ENCODE assay signal across 16 cellular contexts in the genomic region with DNA sequence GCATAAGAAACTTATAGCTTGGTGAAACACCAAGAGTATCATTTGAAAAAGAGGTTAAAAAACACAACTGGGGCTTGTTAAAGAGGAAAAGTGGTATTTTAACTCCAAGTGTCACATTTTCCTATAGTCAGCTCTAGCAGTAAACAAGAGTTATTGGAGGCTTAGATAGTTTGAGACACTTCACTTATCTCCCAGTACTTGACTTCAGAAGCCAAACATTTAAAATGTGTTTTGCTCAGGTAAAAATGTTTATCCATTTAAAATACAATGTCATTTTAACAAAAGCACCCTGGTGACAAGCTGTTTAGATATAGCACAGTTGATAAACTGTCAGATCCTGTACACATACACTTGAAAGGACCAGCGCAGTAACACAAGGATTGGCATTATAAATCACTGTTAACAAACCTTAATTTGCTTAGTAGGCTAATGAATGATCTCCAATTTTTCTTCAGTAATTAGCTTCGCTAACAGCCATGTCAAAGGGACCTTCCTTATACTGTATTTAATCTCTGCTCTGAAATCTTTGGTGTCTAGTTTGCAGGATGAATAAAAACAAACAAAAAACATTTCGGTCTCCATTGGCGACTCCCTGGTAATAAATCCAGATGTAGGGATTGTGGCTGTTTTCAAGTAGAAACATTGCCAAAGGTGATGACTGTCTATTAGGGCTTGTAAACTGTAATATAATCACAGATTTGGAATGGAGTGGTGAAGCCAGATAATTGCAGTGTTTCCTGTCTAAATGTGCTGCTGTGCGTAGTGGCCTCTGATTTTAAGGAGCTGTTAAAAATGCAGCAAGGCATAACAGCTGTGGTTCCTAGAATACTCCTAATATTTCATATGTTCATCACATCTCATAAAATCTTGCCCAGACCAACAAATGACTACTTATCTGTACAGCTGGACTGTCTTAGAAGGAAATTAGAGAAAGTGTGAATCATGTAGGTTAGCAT.
A peak's percentile ranks its signal among the peaks of the same experiment; 100 is the strongest.
DNase-seq lines count a peak whose midpoint lies in the region; ATAC-seq and TF ChIP-seq lines count a peak whose summit lies in the region.
"Had no signal": no experiment of that assay in that cellular context is flagged by ENCODE, and none has a peak within 500 bp of the region (broad histone marks: within the 10 kb centered on the region; RNA-seq: fewer than 3 reads in every experiment).

No MANE protein-coding gene starts in this region.

- H3K9ac ChIP-seq in GM23248: peak overlapping the region; percentile 16; the same call in 1 of the 2 replicates

- no peak for TF ChIP-seq CTCF in fibroblast of mammary gland (conservative IDR thresholded peaks at IDR 0.05; ENCODE audit: control insufficient read depth, insufficient read depth, low read depth, low read length)

- no peak overlapping the region for H3K4me3 ChIP-seq in GM23248
- H3K4me3 ChIP-seq in fibroblast of mammary gland (ENCODE audit: control insufficient read depth, low read depth, low read length): no peak overlapping the region
- H3K4me3 ChIP-seq: lung had no signal

- no peaks in the 10 kb centered on the region for H3F3A ChIP-seq in GM23248 (ENCODE audit: insufficient read depth)

- no peaks in the 10 kb centered on the region for H3K36me3 ChIP-seq in GM23248 (ENCODE audit: low read depth)

- ATAC-seq in GM21528 (IDR thresholded peaks at IDR 0.05; ENCODE audit: low FRiP score, unreplicated experiment): no peak

- WGBS in GM23248 (ENCODE audit: low coverage in 1 of 2, low lambda C conversion rate in 2 of 2, missing lambda C conversion rate in 2 of 2), 2 experiments: 13 to 15% methylated on average over 5 of the region's 5 CpGs

- peaks cover 4% of the 10 kb centered on the region for H3K27me3 ChIP-seq in GM23248 (replicated peaks; ENCODE audit: insufficient read depth)

- H3K9me2 ChIP-seq in GM23248 (ENCODE audit: insufficient read depth): no peaks in the 10 kb centered on the region

- H3K79me2 ChIP-seq in GM23248 (ENCODE audit: insufficient read depth): no peaks in the 10 kb centered on the region

- in situ Hi-C loops in GM23248 (cut with MboI): no loop called here

- DNase-seq in A172 (ENCODE audit: low spot score): peak; percentile 76
- peak; percentile 75 for DNase-seq in GM23248
- peak; percentile 71 for DNase-seq in NCI-H2227 (lab: John Stamatoyannopoulos, UW; ENCODE audit: unreplicated experiment)
- DNase-seq in fibroblast of mammary gland (ENCODE audit: low read depth): peak; percentile 77
- no peak for DNase-seq in HUDEP-2 (lab: John Stamatoyannopoulos, UW; ENCODE audit: unreplicated experiment in 76 of 76)
- no peak for DNase-seq in NAMALWA (ENCODE audit: low spot score)
- no peak for DNase-seq in HCEC 1CT
- DNase-seq: activated CD4-positive, alpha-beta memory T cell treated with anti-CD3 and anti-CD28 coated beads for 36 hours; activated gamma-delta T cell treated with Interleukin-2 at 50 U/mL for 16 hours; DND-41; HFFc6; NCI-H226; nucleus accumbens; RPMI8226 had no signal

- no peak overlapping the region for H3K27ac ChIP-seq in GM23248

- H3K4me2 ChIP-seq in GM23248 (ENCODE audit: unreplicated experiment): peak overlapping the region; percentile 11

- peaks cover 11% of the 10 kb centered on the region for H3K4me1 ChIP-seq in GM23248 (ENCODE audit: insufficient read depth)

- no peaks in the 10 kb centered on the region for H3K9me3 ChIP-seq in GM23248 (ENCODE audit: low read depth)

- H4K20me1 ChIP-seq in GM23248 (ENCODE audit: insufficient read depth): no peaks in the 10 kb centered on the region

- no peak overlapping the region for H2AFZ ChIP-seq in GM23248

Comparison
In these comparisons a context has a peak if more than half of its experiments do, and no peak if none do; other contexts are left out.
1. DNase-seq: peak in A172 (single experiment), GM23248 (single experiment), NCI-H2227 (single experiment) and fibroblast of mammary gland (single experiment); none in HUDEP-2 (0 of 76), NAMALWA (single experiment) and HCEC 1CT (single experiment).